ENCODE assay signal across 22 cellular contexts in genomic region chr11:2947744-2948143, GRCh38. TPM values are rescaled to one million over a fixed set of nuclear protein-coding genes. Genes with fewer than 3 reads are reported as not detected.
"Had no signal": no experiment of that assay in that cellular context is flagged by ENCODE, and none has a peak within 500 bp of the region (broad histone marks: within the 10 kb centered on the region; RNA-seq: fewer than 3 reads in every experiment).

No MANE protein-coding gene starts in this region.

- H3K27ac ChIP-seq: brain microvascular endothelial cell, hepatocyte, left lung, neural progenitor cell, sigmoid colon, upper lobe of right lung had no signal

- ATAC-seq: activated CD4-positive, CD25-positive, alpha-beta regulatory T cell treated with anti-CD3 and anti-CD28 coated beads, Interleukin-2, amount 50 U/mL, for 24 hours; activated CD8-positive, alpha-beta T cell treated with anti-CD3 and anti-CD28 coated beads, Interleukin-2, amount 10 ng/mL, durations not matched to agents 7 days and 5 days; esophagus mucosa; left lung; naive thymus-derived CD4-positive, alpha-beta T cell; upper lobe of right lung had no signal

- H3K27ac Mint-ChIP-seq: activated CD8-positive, alpha-beta T cell treated with anti-CD3 and anti-CD28 coated beads, Interleukin-2, amount 10 ng/mL, durations not matched to agents 7 days and 5 days; activated T-helper 2 cell treated with anti-CD3 and anti-CD28 coated beads, Interferon-gamma antibody, Interleukin-2, Interleukin-4, amounts not matched to agents 10 μg/mL and 5 μg/mL and 100 μg/mL, durations not matched to agents 14 hours and 24 hours and 36 hours; neural progenitor cell had no signal

- H3K4me3 ChIP-seq: hepatocyte, left lung, lung, neural progenitor cell, sigmoid colon, smooth muscle cell, upper lobe of right lung had no signal

- H3K27me3 Mint-ChIP-seq: activated CD4-positive, alpha-beta T cell treated with anti-CD3 and anti-CD28 coated beads, Interleukin-2, amount 10 ng/mL, durations not matched to agents 7 days and 5 days; naive thymus-derived CD4-positive, alpha-beta T cell had no signal

- H3K9me3 ChIP-seq: left lung, sigmoid colon, SK-N-SH, upper lobe of right lung had no signal

- H3K27me3 ChIP-seq: brain microvascular endothelial cell, hepatocyte, left lung, neural progenitor cell, sigmoid colon, upper lobe of right lung had no signal

- H3K4me3 Mint-ChIP-seq: activated CD4-positive, alpha-beta T cell treated with anti-CD3 and anti-CD28 coated beads, Interleukin-2, amount 10 ng/mL, durations not matched to agents 7 days and 5 days; activated CD8-positive, alpha-beta T cell treated with anti-CD3 and anti-CD28 coated beads, Interleukin-2, amount 10 ng/mL, durations not matched to agents 7 days and 5 days; neural progenitor cell had no signal

- DNase-seq: activated CD4-positive, alpha-beta T cell treated with anti-CD3 and anti-CD28 coated beads, Interleukin-2, amount 10 ng/mL, durations not matched to agents 7 days and 5 days; activated CD8-positive, alpha-beta T cell treated with anti-CD3 and anti-CD28 coated beads, Interleukin-2, amount 10 ng/mL, durations not matched to agents 7 days and 5 days; anterior cingulate cortex; brain microvascular endothelial cell; central memory CD4-positive, alpha-beta T cell; effector memory CD4-positive, alpha-beta T cell; foreskin melanocyte; kidney glomerular epithelial cell; left lung; naive thymus-derived CD4-positive, alpha-beta T cell; sigmoid colon; SK-N-SH; stimulated activated CD4-positive, alpha-beta T cell treated with anti-CD3 and anti-CD28 coated beads, Interleukin-15, amount 100 ng/mL, for 24 hours; stimulated activated naive CD4-positive, alpha-beta T cell; upper lobe of right lung had no signal

- H3K9me3 Mint-ChIP-seq: activated CD4-positive, alpha-beta T cell treated with anti-CD3 and anti-CD28 coated beads, Interleukin-2, amount 10 ng/mL, durations not matched to agents 7 days and 5 days; activated T-helper 2 cell treated with anti-CD3 and anti-CD28 coated beads, Interferon-gamma antibody, Interleukin-2, Interleukin-4, amounts not matched to agents 10 μg/mL and 5 μg/mL and 100 μg/mL, durations not matched to agents 14 hours and 24 hours and 36 hours; naive thymus-derived CD4-positive, alpha-beta T cell; neural progenitor cell had no signal

RNA-seq across cellular contexts. Expression of gene PHLDA2, which starts 18.5 kb away (rescaled TPM):
- polyA plus RNA-seq: naive thymus-derived CD4-positive, alpha-beta T cell had no signal
